ENCODE assay signal across 1 cellular context in genomic region chr2:227848586-227848985, GRCh38.
TF ChIP-seq lines count a peak whose summit lies in the region.

No MANE protein-coding gene starts in this region.

TF ChIP-seq in H1, 55 proteins besides CTCF, POLR2A, EP300 and RAD21 (continued from another document):
- TF ChIP-seq CBX5 (IDR thresholded peaks at IDR 0.05; ENCODE audit: low read depth, low read length) (no peak), POLR2AphosphoS5 (IDR thresholded peaks at IDR 0.05; ENCODE audit: low read depth, low read length) (no peak), EZH2 (IDR thresholded peaks at IDR 0.05; ENCODE audit: low read depth, low read length, severe bottlenecking) (no peak), ASH2L (IDR thresholded peaks at IDR 0.05; ENCODE audit: low read length) (peak; percentile 24), CHD2 (IDR thresholded peaks at IDR 0.05; ENCODE audit: low read length) (no peak)
TF ChIP-seq in H1: peak in this region for 1.
